1 cellular context compared by ENCODE assay signal in the genomic region with DNA sequence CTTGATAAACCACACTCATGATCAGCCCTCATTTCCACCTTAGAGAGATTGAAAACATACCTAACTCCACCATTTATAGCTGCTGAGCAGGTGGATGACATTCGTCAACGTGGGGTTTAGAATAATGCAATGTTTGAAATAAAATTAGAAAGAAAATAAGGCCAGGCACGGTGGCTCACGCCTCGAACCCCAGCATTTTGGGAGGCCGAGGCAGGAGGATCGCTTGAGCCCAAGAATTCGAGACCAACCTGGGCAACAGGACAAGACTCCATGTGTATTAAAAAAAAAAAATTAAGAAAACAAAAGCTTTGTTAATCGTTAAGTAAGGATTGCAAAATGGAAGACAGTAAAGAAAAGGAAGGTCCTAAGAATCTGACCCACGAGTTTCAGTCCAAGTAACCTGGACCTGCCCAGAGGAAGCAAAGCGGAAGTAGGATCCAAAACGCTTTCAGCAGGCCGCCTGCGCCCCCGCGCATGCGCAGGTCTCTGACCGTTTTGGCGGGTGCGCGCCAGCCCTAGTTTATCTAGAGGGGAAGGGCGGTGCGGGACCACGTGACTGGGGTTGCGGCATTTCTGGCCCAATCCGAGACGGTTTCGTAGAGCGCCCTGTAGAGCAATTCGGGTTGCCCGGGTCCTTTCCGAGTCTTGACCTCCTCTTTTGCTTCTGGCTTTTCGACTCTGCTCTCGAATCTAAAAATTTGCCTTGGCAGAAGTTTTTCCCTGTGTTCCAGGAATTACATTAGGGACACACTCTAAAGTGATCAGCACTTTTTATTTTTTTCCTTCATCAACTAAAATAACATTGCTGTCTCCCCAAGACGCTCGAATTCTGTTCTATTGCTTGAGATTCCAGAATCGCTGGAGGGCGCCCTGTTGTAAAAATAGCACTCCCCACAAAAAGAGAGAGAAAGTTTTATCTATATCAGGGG.
A peak's percentile ranks its signal among the peaks of the same experiment; 100 is the strongest.
TF ChIP-seq lines count a peak whose summit lies in the region.

No MANE protein-coding gene starts in this region.

TF ChIP-seq in HepG2, 621 proteins besides CTCF, POLR2A, EP300 and RAD21 (continued from another document and continues in another):
- TF ChIP-seq, protein P1, sequence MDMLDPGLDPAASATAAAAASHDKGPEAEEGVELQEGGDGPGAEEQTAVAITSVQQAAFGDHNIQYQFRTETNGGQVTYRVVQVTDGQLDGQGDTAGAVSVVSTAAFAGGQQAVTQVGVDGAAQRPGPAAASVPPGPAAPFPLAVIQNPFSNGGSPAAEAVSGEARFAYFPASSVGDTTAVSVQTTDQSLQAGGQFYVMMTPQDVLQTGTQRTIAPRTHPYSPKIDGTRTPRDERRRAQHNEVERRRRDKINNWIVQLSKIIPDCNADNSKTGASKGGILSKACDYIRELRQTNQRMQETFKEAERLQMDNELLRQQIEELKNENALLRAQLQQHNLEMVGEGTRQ (IDR thresholded peaks at IDR 0.05; ENCODE audit: low read depth, low read length), result peak; percentile 80
- TF ChIP-seq, protein P1 (CRISPR knock-in tag; IDR thresholded peaks at IDR 0.05; ENCODE audit: borderline replicate concordance), result peak; percentile 89; the same call in 1 of the 2 replicates
- TF ChIP-seq ZSCAN20 (CRISPR knock-in tag; IDR thresholded peaks at IDR 0.05; ENCODE audit: borderline replicate concordance) (0 out of 2 replicates have a peak, but pooled peaks have one; percentile 26), SETDB1 (CRISPR knock-in tag; IDR thresholded peaks at IDR 0.05; ENCODE audit: borderline replicate concordance) (no peak), JUND (CRISPR knock-in tag; IDR thresholded peaks at IDR 0.05) (no peak), ZBTB7A (CRISPR knock-in tag; IDR thresholded peaks at IDR 0.05) (no peak), MLLT10 (CRISPR knock-in tag; IDR thresholded peaks at IDR 0.05) (no peak), ZNF441 (CRISPR knock-in tag; IDR thresholded peaks at IDR 0.05; ENCODE audit: borderline replicate concordance) (no peak), ZNF230 (CRISPR knock-in tag; IDR thresholded peaks at IDR 0.05) (no peak), HOXA3 (CRISPR knock-in tag; IDR thresholded peaks at IDR 0.05) (peak; percentile 47), ZNF138 (CRISPR knock-in tag; IDR thresholded peaks at IDR 0.05; ENCODE audit: low read depth) (no peak), BRCA1 (CRISPR knock-in tag; IDR thresholded peaks at IDR 0.05) (no peak), PHF20 (CRISPR knock-in tag; IDR thresholded peaks at IDR 0.05) (0 out of 2 replicates have a peak, but pooled peaks have one; percentile 40), CEBPB (IDR thresholded peaks at IDR 0.05; ENCODE audit: borderline replicate concordance, low read depth, low read length) (peak; percentile 29; the same call in 1 of the 2 replicates), POLR2AphosphoS5 (IDR thresholded peaks at IDR 0.05; ENCODE audit: low read depth, low read length) (peak; percentile 46), ATF7-NPFF (CRISPR knock-in tag; IDR thresholded peaks at IDR 0.05; ENCODE audit: low read depth) (no peak), ZMYM4 (CRISPR knock-in tag; IDR thresholded peaks at IDR 0.05) (peak; percentile 89), IKZF1 (IDR thresholded peaks at IDR 0.05) (no peak), ZBTB20 (CRISPR knock-in tag; IDR thresholded peaks at IDR 0.05; ENCODE audit: borderline replicate concordance, low read depth) (no peak), HNRNPLL (IDR thresholded peaks at IDR 0.05; ENCODE audit: low read depth, low read length, poor library complexity, severe bottlenecking) (no peak), ZNF451 (CRISPR knock-in tag; IDR thresholded peaks at IDR 0.05) (no peak), ZNF335 (CRISPR knock-in tag; IDR thresholded peaks at IDR 0.05) (no peak), ZNF343 (CRISPR knock-in tag; IDR thresholded peaks at IDR 0.05) (no peak), SIX1 (CRISPR knock-in tag; IDR thresholded peaks at IDR 0.05; ENCODE audit: borderline replicate concordance) (no peak), ZNF350 (CRISPR knock-in tag; IDR thresholded peaks at IDR 0.05; ENCODE audit: borderline replicate concordance, low read depth) (no peak), ZNF614 (CRISPR knock-in tag; IDR thresholded peaks at IDR 0.05; ENCODE audit: borderline replicate concordance) (no peak), SATB2 (CRISPR knock-in tag; IDR thresholded peaks at IDR 0.05) (no peak), NRL (CRISPR knock-in tag; IDR thresholded peaks at IDR 0.05; ENCODE audit: borderline replicate concordance) (no peak), ARNT2 (CRISPR knock-in tag; IDR thresholded peaks at IDR 0.05; ENCODE audit: low read depth) (no peak), ZNF878 (CRISPR knock-in tag; IDR thresholded peaks at IDR 0.05) (no peak), NKX3-1 (CRISPR knock-in tag; IDR thresholded peaks at IDR 0.05) (no peak)
- TF ChIP-seq, protein P2, sequence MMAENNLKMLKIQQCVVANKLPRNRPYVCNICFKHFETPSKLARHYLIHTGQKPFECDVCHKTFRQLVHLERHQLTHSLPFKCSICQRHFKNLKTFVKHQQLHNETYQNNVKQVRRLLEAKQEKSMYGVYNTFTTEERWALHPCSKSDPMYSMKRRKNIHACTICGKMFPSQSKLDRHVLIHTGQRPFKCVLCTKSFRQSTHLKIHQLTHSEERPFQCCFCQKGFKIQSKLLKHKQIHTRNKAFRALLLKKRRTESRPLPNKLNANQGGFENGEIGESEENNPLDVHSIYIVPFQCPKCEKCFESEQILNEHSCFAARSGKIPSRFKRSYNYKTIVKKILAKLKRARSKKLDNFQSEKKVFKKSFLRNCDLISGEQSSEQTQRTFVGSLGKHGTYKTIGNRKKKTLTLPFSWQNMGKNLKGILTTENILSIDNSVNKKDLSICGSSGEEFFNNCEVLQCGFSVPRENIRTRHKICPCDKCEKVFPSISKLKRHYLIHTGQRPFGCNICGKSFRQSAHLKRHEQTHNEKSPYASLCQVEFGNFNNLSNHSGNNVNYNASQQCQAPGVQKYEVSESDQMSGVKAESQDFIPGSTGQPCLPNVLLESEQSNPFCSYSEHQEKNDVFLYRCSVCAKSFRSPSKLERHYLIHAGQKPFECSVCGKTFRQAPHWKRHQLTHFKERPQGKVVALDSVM (CRISPR knock-in tag; IDR thresholded peaks at IDR 0.05), result peak; percentile 69
- TF ChIP-seq, protein P3, sequence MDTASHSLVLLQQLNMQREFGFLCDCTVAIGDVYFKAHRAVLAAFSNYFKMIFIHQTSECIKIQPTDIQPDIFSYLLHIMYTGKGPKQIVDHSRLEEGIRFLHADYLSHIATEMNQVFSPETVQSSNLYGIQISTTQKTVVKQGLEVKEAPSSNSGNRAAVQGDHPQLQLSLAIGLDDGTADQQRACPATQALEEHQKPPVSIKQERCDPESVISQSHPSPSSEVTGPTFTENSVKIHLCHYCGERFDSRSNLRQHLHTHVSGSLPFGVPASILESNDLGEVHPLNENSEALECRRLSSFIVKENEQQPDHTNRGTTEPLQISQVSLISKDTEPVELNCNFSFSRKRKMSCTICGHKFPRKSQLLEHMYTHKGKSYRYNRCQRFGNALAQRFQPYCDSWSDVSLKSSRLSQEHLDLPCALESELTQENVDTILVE (CRISPR knock-in tag; IDR thresholded peaks at IDR 0.05), result no peak
- TF ChIP-seq, protein P4, sequence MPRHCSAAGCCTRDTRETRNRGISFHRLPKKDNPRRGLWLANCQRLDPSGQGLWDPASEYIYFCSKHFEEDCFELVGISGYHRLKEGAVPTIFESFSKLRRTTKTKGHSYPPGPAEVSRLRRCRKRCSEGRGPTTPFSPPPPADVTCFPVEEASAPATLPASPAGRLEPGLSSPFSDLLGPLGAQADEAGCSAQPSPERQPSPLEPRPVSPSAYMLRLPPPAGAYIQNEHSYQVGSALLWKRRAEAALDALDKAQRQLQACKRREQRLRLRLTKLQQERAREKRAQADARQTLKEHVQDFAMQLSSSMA (CRISPR knock-in tag; IDR thresholded peaks at IDR 0.05), result no peak
- TF ChIP-seq, protein P5, sequence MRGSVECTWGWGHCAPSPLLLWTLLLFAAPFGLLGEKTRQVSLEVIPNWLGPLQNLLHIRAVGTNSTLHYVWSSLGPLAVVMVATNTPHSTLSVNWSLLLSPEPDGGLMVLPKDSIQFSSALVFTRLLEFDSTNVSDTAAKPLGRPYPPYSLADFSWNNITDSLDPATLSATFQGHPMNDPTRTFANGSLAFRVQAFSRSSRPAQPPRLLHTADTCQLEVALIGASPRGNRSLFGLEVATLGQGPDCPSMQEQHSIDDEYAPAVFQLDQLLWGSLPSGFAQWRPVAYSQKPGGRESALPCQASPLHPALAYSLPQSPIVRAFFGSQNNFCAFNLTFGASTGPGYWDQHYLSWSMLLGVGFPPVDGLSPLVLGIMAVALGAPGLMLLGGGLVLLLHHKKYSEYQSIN (CRISPR knock-in tag; IDR thresholded peaks at IDR 0.05; ENCODE audit: borderline replicate concordance), result no peak
- TF ChIP-seq, protein P6, sequence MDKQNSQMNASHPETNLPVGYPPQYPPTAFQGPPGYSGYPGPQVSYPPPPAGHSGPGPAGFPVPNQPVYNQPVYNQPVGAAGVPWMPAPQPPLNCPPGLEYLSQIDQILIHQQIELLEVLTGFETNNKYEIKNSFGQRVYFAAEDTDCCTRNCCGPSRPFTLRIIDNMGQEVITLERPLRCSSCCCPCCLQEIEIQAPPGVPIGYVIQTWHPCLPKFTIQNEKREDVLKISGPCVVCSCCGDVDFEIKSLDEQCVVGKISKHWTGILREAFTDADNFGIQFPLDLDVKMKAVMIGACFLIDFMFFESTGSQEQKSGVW (CRISPR knock-in tag; IDR thresholded peaks at IDR 0.05; ENCODE audit: borderline replicate concordance), result no peak
- TF ChIP-seq, protein P7, sequence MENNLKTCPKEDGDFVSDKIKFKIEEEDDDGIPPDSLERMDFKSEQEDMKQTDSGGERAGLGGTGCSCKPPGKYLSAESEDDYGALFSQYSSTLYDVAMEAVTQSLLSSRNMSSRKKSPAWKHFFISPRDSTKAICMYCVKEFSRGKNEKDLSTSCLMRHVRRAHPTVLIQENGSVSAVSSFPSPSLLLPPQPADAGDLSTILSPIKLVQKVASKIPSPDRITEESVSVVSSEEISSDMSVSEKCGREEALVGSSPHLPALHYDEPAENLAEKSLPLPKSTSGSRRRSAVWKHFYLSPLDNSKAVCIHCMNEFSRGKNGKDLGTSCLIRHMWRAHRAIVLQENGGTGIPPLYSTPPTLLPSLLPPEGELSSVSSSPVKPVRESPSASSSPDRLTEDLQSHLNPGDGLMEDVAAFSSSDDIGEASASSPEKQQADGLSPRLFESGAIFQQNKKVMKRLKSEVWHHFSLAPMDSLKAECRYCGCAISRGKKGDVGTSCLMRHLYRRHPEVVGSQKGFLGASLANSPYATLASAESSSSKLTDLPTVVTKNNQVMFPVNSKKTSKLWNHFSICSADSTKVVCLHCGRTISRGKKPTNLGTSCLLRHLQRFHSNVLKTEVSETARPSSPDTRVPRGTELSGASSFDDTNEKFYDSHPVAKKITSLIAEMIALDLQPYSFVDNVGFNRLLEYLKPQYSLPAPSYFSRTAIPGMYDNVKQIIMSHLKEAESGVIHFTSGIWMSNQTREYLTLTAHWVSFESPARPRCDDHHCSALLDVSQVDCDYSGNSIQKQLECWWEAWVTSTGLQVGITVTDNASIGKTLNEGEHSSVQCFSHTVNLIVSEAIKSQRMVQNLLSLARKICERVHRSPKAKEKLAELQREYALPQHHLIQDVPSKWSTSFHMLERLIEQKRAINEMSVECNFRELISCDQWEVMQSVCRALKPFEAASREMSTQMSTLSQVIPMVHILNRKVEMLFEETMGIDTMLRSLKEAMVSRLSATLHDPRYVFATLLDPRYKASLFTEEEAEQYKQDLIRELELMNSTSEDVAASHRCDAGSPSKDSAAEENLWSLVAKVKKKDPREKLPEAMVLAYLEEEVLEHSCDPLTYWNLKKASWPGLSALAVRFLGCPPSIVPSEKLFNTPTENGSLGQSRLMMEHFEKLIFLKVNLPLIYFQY (CRISPR knock-in tag; IDR thresholded peaks at IDR 0.05; ENCODE audit: borderline replicate concordance), result no peak
- TF ChIP-seq, protein P8, sequence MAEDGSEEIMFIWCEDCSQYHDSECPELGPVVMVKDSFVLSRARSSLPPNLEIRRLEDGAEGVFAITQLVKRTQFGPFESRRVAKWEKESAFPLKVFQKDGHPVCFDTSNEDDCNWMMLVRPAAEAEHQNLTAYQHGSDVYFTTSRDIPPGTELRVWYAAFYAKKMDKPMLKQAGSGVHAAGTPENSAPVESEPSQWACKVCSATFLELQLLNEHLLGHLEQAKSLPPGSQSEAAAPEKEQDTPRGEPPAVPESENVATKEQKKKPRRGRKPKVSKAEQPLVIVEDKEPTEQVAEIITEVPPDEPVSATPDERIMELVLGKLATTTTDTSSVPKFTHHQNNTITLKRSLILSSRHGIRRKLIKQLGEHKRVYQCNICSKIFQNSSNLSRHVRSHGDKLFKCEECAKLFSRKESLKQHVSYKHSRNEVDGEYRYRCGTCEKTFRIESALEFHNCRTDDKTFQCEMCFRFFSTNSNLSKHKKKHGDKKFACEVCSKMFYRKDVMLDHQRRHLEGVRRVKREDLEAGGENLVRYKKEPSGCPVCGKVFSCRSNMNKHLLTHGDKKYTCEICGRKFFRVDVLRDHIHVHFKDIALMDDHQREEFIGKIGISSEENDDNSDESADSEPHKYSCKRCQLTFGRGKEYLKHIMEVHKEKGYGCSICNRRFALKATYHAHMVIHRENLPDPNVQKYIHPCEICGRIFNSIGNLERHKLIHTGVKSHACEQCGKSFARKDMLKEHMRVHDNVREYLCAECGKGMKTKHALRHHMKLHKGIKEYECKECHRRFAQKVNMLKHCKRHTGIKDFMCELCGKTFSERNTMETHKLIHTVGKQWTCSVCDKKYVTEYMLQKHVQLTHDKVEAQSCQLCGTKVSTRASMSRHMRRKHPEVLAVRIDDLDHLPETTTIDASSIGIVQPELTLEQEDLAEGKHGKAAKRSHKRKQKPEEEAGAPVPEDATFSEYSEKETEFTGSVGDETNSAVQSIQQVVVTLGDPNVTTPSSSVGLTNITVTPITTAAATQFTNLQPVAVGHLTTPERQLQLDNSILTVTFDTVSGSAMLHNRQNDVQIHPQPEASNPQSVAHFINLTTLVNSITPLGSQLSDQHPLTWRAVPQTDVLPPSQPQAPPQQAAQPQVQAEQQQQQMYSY (CRISPR knock-in tag; IDR thresholded peaks at IDR 0.05), result no peak
- TF ChIP-seq, protein P9, sequence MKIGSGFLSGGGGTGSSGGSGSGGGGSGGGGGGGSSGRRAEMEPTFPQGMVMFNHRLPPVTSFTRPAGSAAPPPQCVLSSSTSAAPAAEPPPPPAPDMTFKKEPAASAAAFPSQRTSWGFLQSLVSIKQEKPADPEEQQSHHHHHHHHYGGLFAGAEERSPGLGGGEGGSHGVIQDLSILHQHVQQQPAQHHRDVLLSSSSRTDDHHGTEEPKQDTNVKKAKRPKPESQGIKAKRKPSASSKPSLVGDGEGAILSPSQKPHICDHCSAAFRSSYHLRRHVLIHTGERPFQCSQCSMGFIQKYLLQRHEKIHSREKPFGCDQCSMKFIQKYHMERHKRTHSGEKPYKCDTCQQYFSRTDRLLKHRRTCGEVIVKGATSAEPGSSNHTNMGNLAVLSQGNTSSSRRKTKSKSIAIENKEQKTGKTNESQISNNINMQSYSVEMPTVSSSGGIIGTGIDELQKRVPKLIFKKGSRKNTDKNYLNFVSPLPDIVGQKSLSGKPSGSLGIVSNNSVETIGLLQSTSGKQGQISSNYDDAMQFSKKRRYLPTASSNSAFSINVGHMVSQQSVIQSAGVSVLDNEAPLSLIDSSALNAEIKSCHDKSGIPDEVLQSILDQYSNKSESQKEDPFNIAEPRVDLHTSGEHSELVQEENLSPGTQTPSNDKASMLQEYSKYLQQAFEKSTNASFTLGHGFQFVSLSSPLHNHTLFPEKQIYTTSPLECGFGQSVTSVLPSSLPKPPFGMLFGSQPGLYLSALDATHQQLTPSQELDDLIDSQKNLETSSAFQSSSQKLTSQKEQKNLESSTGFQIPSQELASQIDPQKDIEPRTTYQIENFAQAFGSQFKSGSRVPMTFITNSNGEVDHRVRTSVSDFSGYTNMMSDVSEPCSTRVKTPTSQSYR (CRISPR knock-in tag; IDR thresholded peaks at IDR 0.05; ENCODE audit: borderline replicate concordance), result no peak
